8 cellular contexts compared by ENCODE assay signal in the genomic region with DNA sequence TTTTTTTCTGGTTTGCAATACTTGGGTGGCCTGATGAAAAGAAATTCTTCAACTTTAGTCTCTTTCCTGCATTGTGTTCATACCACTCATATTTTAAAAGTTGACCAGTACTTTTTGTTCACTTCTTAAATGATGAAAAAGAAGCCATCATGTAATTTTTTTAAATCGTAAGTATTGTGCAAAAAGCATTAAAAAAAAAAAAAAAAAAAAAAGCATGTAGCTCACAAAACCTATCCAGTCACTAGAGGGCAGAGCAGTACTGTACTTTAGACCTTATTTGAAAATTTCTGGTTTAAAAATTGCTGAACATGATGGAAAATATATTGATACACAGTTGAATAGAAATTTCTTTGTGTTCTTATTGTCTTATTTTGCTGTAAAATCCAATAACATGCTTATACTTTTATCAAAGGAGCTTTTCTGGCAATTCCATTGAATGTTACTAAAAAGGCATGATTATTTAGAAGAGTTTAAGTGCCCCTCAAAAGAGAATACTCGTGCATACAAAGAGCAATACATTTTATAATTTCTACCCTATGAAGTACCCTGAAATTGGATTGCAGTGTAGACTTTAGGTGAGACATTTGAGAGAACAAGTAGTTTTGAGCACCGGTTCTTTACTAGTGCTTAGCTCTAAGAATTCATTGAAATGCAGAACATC.
A peak's percentile ranks its signal among the peaks of the same experiment; 100 is the strongest.
DNase-seq lines count a peak whose midpoint lies in the region; FAIRE-seq and TF ChIP-seq lines count a peak whose summit lies in the region.

No MANE protein-coding gene starts in this region.

- FAIRE-seq in endometrium (lab: Jason Lieb, UNC) = peak; percentile 91

- H3K9me3 ChIP-seq in HAP-1 = no peaks in the 10 kb centered on the region

- peak; percentile 68 for DNase-seq in NOMO-1 treated with dmso at 0.1 percent for 144 hours (lab: John Stamatoyannopoulos, UW; ENCODE audit: unreplicated experiment)
- no peak for DNase-seq in retinal pigment epithelial cell (ENCODE audit: low read depth)
- no peak for DNase-seq in HAP-1 (ENCODE audit: low spot score in 2 of 2)
- no peak for DNase-seq in activated naive CD4-positive, alpha-beta T cell treated with Interleukin-2 at 50 U/mL for 16 hours
- no peak for DNase-seq in activated T-cell treated with anti-CD3 and anti-CD28 coated beads for 4 hours

- H3K4me1 ChIP-seq in HAP-1 = peaks cover 21% of the 10 kb centered on the region

- H3K4me3 ChIP-seq in retinal pigment epithelial cell (ENCODE audit: low read length) (no peak overlapping the region), HAP-1 (no peak overlapping the region)

- H3K27me3 ChIP-seq in HAP-1 (ENCODE audit: low read depth) = no peaks in the 10 kb centered on the region

- no peak overlapping the region for H3K27ac ChIP-seq in 22Rv1

- H3K36me3 ChIP-seq in HAP-1 (replicated peaks) = no peaks in the 10 kb centered on the region

- in situ Hi-C loops in HAP-1 (cut with MboI; ENCODE audit: low sequenced_read_pairs) = no loop called here

- TF ChIP-seq CTCF in 22Rv1 (IDR thresholded peaks at IDR 0.05) (peak; percentile 84), GM12873 (IDR thresholded peaks at IDR 0.05; ENCODE audit: insufficient read depth, low read depth, low read length, missing control alignments) (peak; percentile 56), retinal pigment epithelial cell (conservative IDR thresholded peaks at IDR 0.05; ENCODE audit: low read depth, low read length) (peak; percentile 63)
